Comparison of ENCODE assay signal across 12 cellular contexts in genomic region chrX:145817666-145818521, GRCh38. TPM values are rescaled to one million over a fixed set of nuclear protein-coding genes. Genes with fewer than 3 reads are reported as not detected.
DNase-seq lines count a peak whose midpoint lies in the region; ATAC-seq, FAIRE-seq and TF ChIP-seq lines count a peak whose summit lies in the region.
"Had no signal": no experiment of that assay in that cellular context is flagged by ENCODE, and none has a peak within 500 bp of the region (broad histone marks: within the 10 kb centered on the region; RNA-seq: fewer than 3 reads in every experiment).

A gene with protein sequence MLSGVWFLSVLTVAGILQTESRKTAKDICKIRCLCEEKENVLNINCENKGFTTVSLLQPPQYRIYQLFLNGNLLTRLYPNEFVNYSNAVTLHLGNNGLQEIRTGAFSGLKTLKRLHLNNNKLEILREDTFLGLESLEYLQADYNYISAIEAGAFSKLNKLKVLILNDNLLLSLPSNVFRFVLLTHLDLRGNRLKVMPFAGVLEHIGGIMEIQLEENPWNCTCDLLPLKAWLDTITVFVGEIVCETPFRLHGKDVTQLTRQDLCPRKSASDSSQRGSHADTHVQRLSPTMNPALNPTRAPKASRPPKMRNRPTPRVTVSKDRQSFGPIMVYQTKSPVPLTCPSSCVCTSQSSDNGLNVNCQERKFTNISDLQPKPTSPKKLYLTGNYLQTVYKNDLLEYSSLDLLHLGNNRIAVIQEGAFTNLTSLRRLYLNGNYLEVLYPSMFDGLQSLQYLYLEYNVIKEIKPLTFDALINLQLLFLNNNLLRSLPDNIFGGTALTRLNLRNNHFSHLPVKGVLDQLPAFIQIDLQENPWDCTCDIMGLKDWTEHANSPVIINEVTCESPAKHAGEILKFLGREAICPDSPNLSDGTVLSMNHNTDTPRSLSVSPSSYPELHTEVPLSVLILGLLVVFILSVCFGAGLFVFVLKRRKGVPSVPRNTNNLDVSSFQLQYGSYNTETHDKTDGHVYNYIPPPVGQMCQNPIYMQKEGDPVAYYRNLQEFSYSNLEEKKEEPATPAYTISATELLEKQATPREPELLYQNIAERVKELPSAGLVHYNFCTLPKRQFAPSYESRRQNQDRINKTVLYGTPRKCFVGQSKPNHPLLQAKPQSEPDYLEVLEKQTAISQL (plus strand): TSS chrX:145817829. CDS start chrX:145822426, 4,597 bp downstream.

- in situ Hi-C loops in Panc1 (cut with HindIII; ENCODE audit: low pct_unique_long_range_greater_than_20kb, low sequenced_read_pairs): no loop called here

- TF ChIP-seq CTCF in A549 (IDR thresholded peaks at IDR 0.05): no peak
- no peak for TF ChIP-seq CTCF in Panc1 (IDR thresholded peaks at IDR 0.05)
- no peak for TF ChIP-seq CTCF in ovary (IDR thresholded peaks at IDR 0.05)
- no peak for TF ChIP-seq CTCF in D721Med (IDR thresholded peaks at IDR 0.05; ENCODE audit: insufficient read depth, missing control alignments)

- H3K36me3 ChIP-seq in Panc1 (ENCODE audit: control insufficient read depth, insufficient read depth, low read length) (no peaks in the 10 kb centered on the region), ovary (no peaks in the 10 kb centered on the region)
- H3K36me3 ChIP-seq: BLaER1 treated with 17β-estradiol and CSF1 and Interleukin-3, amounts not matched to agents 10 nM and 100 nM had no signal

- H3K4me3 ChIP-seq in A549: 0 out of 3 replicates have a peak within 1 kb of the TSS, but pooled peaks have one; percentile 17
- H3K4me3 ChIP-seq in Panc1 (ENCODE audit: low read depth in 2 of 2, low read length in 2 of 2): peak within 1 kb of the TSS; percentile 22 to 51
- H3K4me3 ChIP-seq in ovary: peak within 1 kb of the TSS; percentile 10
- H3K4me3 ChIP-seq: BLaER1 treated with 17β-estradiol and CSF1 and Interleukin-3, amounts not matched to agents 10 nM and 100 nM had no signal

- H3K27me3 ChIP-seq in Panc1 (ENCODE audit: control insufficient read depth, insufficient read depth, low read length) (peaks cover 19% of the 10 kb centered on the region), ovary (no peaks in the 10 kb centered on the region)

- WGBS in A549 (ENCODE audit: missing lambda C conversion rate): 0% methylated on average over 2 of the region's 83 CpGs
- 21 to 36% (median 26%) methylated on average over 46 to 81 of the region's 83 CpGs for WGBS in ovary, 3 donors

- no peaks in the 10 kb centered on the region for H3K9me3 ChIP-seq in A549
- H3K9me3 ChIP-seq in Panc1 (ENCODE audit: control insufficient read depth, insufficient read depth, low read depth, low read length): no peaks in the 10 kb centered on the region
- no peaks in the 10 kb centered on the region for H3K9me3 ChIP-seq in ovary

- BruUV-seq in Panc1 (replicated peaks; lab: Mats Ljungman, UMichigan): no TSS peak

- CTCF ChIA-PET in A549 (lab: Yijun Ruan, JAX) (no interaction called here), Panc1 (lab: Charles Lee) (no interaction called here)

- H3K27ac ChIP-seq in A549: no peak within 1 kb of the TSS
- H3K27ac ChIP-seq in Panc1 (ENCODE audit: low read length): no peak within 1 kb of the TSS
- H3K27ac ChIP-seq in ovary: no peak within 1 kb of the TSS
- H3K27ac ChIP-seq: BLaER1 treated with 17β-estradiol and CSF1 and Interleukin-3, amounts not matched to agents 10 nM and 100 nM had no signal

- no peaks in the 10 kb centered on the region for H3K4me1 ChIP-seq in A549
- 0 out of 2 replicates have a peak, but pooled peaks cover 4% of the 10 kb centered on the region for H3K4me1 ChIP-seq in Panc1 (ENCODE audit: control insufficient read depth, insufficient read depth, low read length)
- no peaks in the 10 kb centered on the region for H3K4me1 ChIP-seq in ovary (ENCODE audit: insufficient read depth)
- H3K4me1 ChIP-seq: BLaER1 treated with 17β-estradiol and CSF1 and Interleukin-3, amounts not matched to agents 10 nM and 100 nM had no signal

- FAIRE-seq in A549 (lab: Jason Lieb, UNC) (no peak), GM12892 (lab: Jason Lieb, UNC) (no peak), D721Med (lab: Jason Lieb, UNC) (no peak)

- TF ChIP-seq EP300 in A549 (IDR thresholded peaks at IDR 0.05) (no peak), ovary (IDR thresholded peaks at IDR 0.05) (no peak)

- TF ChIP-seq POLR2A in A549 (IDR thresholded peaks at IDR 0.05; ENCODE audit: low read length) (no peak), ovary (IDR thresholded peaks at IDR 0.05) (no peak), GM12892 (IDR thresholded peaks at IDR 0.05; ENCODE audit: low read depth, low read length) (no peak)

- DNase-seq in A549 (ENCODE audit: low read depth in 1 of 2, low spot score in 1 of 2) (no peak), Panc1 (ENCODE audit: low read depth, low spot score) (no peak), left cardiac atrium (no peak), ovary (no peak), GM12892 (ENCODE audit: insufficient read length) (no peak), D721Med (ENCODE audit: insufficient read length, low spot score) (no peak), OCI-M1 (lab: John Stamatoyannopoulos, UW) (no peak)
- DNase-seq in activated naive CD4-positive, alpha-beta T cell treated with anti-CD3 and anti-CD28 coated beads, Interleukin-2, amount 50 U/mL, for 16 hours: no peak
- DNase-seq: left colon, NCI-H2107 had no signal

- H3K4me2 ChIP-seq in A549: peak within 1 kb of the TSS; percentile 50
- H3K4me2 ChIP-seq: BLaER1 treated with 17β-estradiol and CSF1 and Interleukin-3, amounts not matched to agents 10 nM and 100 nM had no signal

- TF ChIP-seq RAD21 in A549 (conservative IDR thresholded peaks at IDR 0.05 in 1 of 2, IDR thresholded peaks at IDR 0.05 in 1 of 2): no peak

- ATAC-seq in A549 (peak; percentile 24 to 61; a peak in 3 of 6 replicates), Panc1 (peak; percentile 73), left cardiac atrium (peak; percentile 52 to 79)
- ATAC-seq: left colon had no signal

- intact Hi-C loops in Panc1 (cut with micrococcal nuclease; ENCODE audit: unreplicated experiment) (loop anchor here (10.0 kb wide), 1 partner anchor 603 kb away; no protein-coding TSS in a partner anchor), left cardiac atrium (cut with DNase I) (no loop called here), ovary (cut with DNase I) (no loop called here)

- POLR2A ChIA-PET in A549 (lab: Yijun Ruan, JAX) (no interaction called here), Panc1 (lab: Charles Lee) (no interaction called here)

TF ChIP-seq in A549, 52 proteins besides CTCF, POLR2A, EP300 and RAD21:
- no peak for TF ChIP-seq HMGXB4 (CRISPR knock-in tag; IDR thresholded peaks at IDR 0.05; ENCODE audit: borderline replicate concordance)
- no peak for TF ChIP-seq POLR2AphosphoS2 (conservative IDR thresholded peaks at IDR 0.05; ENCODE audit: low read length)
- no peak for TF ChIP-seq CHD2 (IDR thresholded peaks at IDR 0.05; ENCODE audit: low read length, partially characterized antibody)
- no peak for TF ChIP-seq MAZ (IDR thresholded peaks at IDR 0.05; ENCODE audit: borderline replicate concordance, low read depth, low read length)
- TF ChIP-seq HOXB13 (CRISPR knock-in tag; IDR thresholded peaks at IDR 0.05; ENCODE audit: low read depth): no peak
- no peak for TF ChIP-seq CHD4 (IDR thresholded peaks at IDR 0.05; ENCODE audit: borderline replicate concordance)
- TF ChIP-seq ZFP36 (IDR thresholded peaks at IDR 0.05; ENCODE audit: borderline replicate concordance, partially characterized antibody): no peak
- no peak for TF ChIP-seq ZNF302 (CRISPR knock-in tag; IDR thresholded peaks at IDR 0.05)
- TF ChIP-seq JUN (IDR thresholded peaks at IDR 0.05): no peak
- TF ChIP-seq SREBF2 (IDR thresholded peaks at IDR 0.05): no peak
- no peak for TF ChIP-seq CBX8 (IDR thresholded peaks at IDR 0.05)

RNA-seq across cellular contexts. Expression of the gene that starts here (rescaled TPM):
- polyA plus RNA-seq in A549 (2011; rRNA removed) (not detected in 2 replicates), A549 (2017; fragmentation: RNase III; extraction: RNeasy Plus Mini Kit Qiagen cat#74134 plus additional on column Dnase treatment) (not detected in 3 replicates), ovary (under 1 TPM; 0.05 to 0.43 TPM)
- polyA plus RNA-seq in A549 (2012; cell fraction: cytosol; rRNA removed): not detected in 2 replicates
- not detected in 2 replicates for polyA plus RNA-seq in A549 (2012; cell fraction: nucleus; rRNA removed)
- polyA minus RNA-seq in A549 (2011; rRNA and poly(A)+ RNA removed): not detected in 2 replicates
- total RNA-seq in Panc1 (2021; ENCODE audit: unreplicated experiment) (0.59 TPM), left cardiac atrium (under 1 TPM; 0.76 to 0.91 TPM), ovary (1 to 10 TPM in 1 of 7 donors, under 1 TPM in 6; 0.05 to 1.7 (median 0.24) TPM)
- 0.22 TPM for polyA plus RNA-seq in Panc1 (2012; ENCODE audit: insufficient read length)
- not detected for polyA plus RNA-seq in GM12892 (2012; ENCODE audit: missing spikeins)
- total RNA-seq: dermis microvascular lymphatic vessel endothelial cell had no signal

Comparison
In these comparisons a context has a peak if more than half of its experiments do, and no peak if none do; other contexts are left out.
1. Peak in ATAC-seq, H3K4me3 ChIP-seq and H3K4me2 ChIP-seq in A549; RNA of the gene not detected or under 1 TPM.
2. Peak in ATAC-seq and H3K4me3 ChIP-seq in Panc1; RNA of the gene not detected or under 1 TPM.
3. Peak in ATAC-seq in left cardiac atrium; RNA of the gene not detected or under 1 TPM.